ENCODE assay signal across 28 cellular contexts in genomic region chr16:83363521-83363920, GRCh38.
"Had no signal": no experiment of that assay in that cellular context is flagged by ENCODE, and none has a peak within 500 bp of the region (broad histone marks: within the 10 kb centered on the region; RNA-seq: fewer than 3 reads in every experiment).

No MANE protein-coding gene starts in this region.

- H3K27ac ChIP-seq: adrenal gland, left ventricle myocardium inferior, neutrophil, pancreas, prostate gland, tibial nerve, VCaP had no signal

- H3K27me3 ChIP-seq: adrenal gland, neutrophil, pancreas, tibial nerve had no signal

- H3K4me2 ChIP-seq: smooth muscle cell had no signal

- ATAC-seq: activated T-cell treated with anti-CD3 and anti-CD28 coated beads, Interleukin-2, amount 50 U/mL, for 72 hours; effector memory CD8-positive, alpha-beta T cell; esophagus mucosa; mucosa of descending colon; pancreas; stimulated activated memory B cell treated with anti-CD40 and anti-IgM and Interleukin-4, amounts not matched to agents 10 μg/mL and 1 μg/mL and 100 μg/mL, for 72 hours; stimulated activated naive CD8-positive, alpha-beta T cell treated with anti-CD3 and anti-CD28 coated beads, Interleukin-15, amount 100 ng/mL, for 72 hours; T-cell had no signal

- H3K36me3 ChIP-seq: adrenal gland, left ventricle myocardium inferior, neutrophil, pancreas, prostate gland, tibial nerve had no signal

- H3K4me3 ChIP-seq: adrenal gland, left ventricle myocardium inferior, lung, mucosa of descending colon, pancreas, prostate gland, smooth muscle cell, tibial nerve had no signal

- FAIRE-seq: frontal cortex, islet of Langerhans, pancreas had no signal

- DNase-seq: activated CD4-positive, alpha-beta T cell treated with anti-CD3 and anti-CD28 coated beads for 4 hours; activated CD4-positive, alpha-beta T cell treated with anti-CD3 and anti-CD28 coated beads, Interleukin-2, amount 50 U/mL, for 4 hours; activated naive CD4-positive, alpha-beta T cell treated with Interleukin-2 at 50 U/mL for 16 hours; activated naive CD8-positive, alpha-beta T cell treated with anti-CD3 and anti-CD28 coated beads for 36 hours; activated T-cell treated with anti-CD3 and anti-CD28 coated beads for 4 hours; activated T-cell treated with anti-CD3 and anti-CD28 coated beads, Interleukin-2, amount 50 U/mL, for 72 hours; adrenal gland; aorta; cortex of kidney; effector memory CD8-positive, alpha-beta T cell; left ventricle myocardium inferior; mucosa of descending colon; pancreas; stimulated activated CD4-positive, alpha-beta T cell treated with anti-CD3 and anti-CD28 coated beads, Interleukin-1b, Interleukin-23, amount 100 ng/mL, for 48 hours; stimulated activated CD4-positive, alpha-beta T cell treated with anti-CD3 and anti-CD28 coated beads, Interleukin-4, amount 100 ng/mL, for 4 hours; stimulated activated CD8-positive, alpha-beta memory T cell treated with anti-CD3 and anti-CD28 coated beads, Interleukin-4, amount 100 ng/mL, for 48 hours; stimulated activated naive CD8-positive, alpha-beta T cell treated with anti-CD3 and anti-CD28 coated beads, Interleukin-15, amount 100 ng/mL, for 72 hours; T-cell had no signal

- H3K9me3 ChIP-seq: adrenal gland, left ventricle myocardium inferior, mucosa of descending colon, neutrophil, pancreas, prostate gland had no signal

- H3K4me1 ChIP-seq: adrenal gland, left ventricle myocardium inferior, pancreas, prostate gland, tibial nerve had no signal
